Comparison of ENCODE assay signal across 1 cellular context in genomic region chr9:136688274-136689107, GRCh38.
A peak's percentile ranks its signal among the peaks of the same experiment; 100 is the strongest.
TF ChIP-seq lines count a peak whose summit lies in the region.

No MANE protein-coding gene starts in this region.

TF ChIP-seq in liver, 16 proteins besides CTCF, POLR2A, EP300 and RAD21 (continued from another document):
- TF ChIP-seq FOXA2 (IDR thresholded peaks at IDR 0.05), result peak; percentile 0
